In the genomic region with DNA sequence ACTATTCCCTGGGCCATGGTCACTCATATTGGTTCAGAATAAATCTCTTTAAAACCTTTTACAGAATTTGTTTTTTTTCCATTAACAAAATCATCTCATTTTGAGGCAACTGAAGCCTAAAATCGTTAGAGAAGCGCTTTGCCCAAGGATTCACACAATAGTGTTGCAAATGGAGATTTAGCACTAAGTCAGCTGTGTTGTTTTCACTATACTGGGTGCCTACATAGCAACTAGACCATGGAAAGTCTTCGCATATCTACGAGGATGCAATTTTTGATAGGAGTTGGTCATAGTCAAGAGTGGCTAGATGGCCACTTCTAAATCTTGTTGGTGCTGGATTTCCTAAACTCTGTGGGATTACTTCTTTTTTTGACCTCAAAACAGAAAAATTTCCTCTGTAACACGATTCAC, we compare ENCODE assay signal across 8 cellular contexts. TPM values are rescaled to one million over a fixed set of nuclear protein-coding genes. Genes with fewer than 3 reads are reported as not detected.
DNase-seq lines count a peak whose midpoint lies in the region; ATAC-seq and TF ChIP-seq lines count a peak whose summit lies in the region.

No MANE protein-coding gene starts in this region.

- CTCF ChIA-PET in mammary epithelial cell (lab: Charles Lee; ENCODE audit: low non-redundant PET) = interaction anchor here (0.9 kb wide), 2 partner anchors 57 to 96 kb away, joined by 3 to 6 read pairs; no protein-coding TSS in a partner anchor
- CTCF ChIA-PET in activated CD4-positive, alpha-beta T cell treated with anti-CD3 and anti-CD28 coated beads, Interleukin-2, amount 10 ng/mL, durations not matched to agents 7 days and 5 days (lab: Charles Lee) = interaction anchor here (0.6 to 1.6 kb wide), 4 partner anchors 10 to 1171 kb away, joined by 3 read pairs; no protein-coding TSS in a partner anchor

- 69% methylated on average over 5 of the region's 5 CpGs for WGBS in mammary epithelial cell (ENCODE audit: low coverage, missing lambda C conversion rate)
- 73 to 75% methylated on average over 5 of the region's 5 CpGs for WGBS in lung, 2 donors

- peaks cover 5% of the 10 kb centered on the region for H3K27me3 Mint-ChIP-seq in activated CD4-positive, alpha-beta T cell treated with anti-CD3 and anti-CD28 coated beads, Interleukin-2, amount 10 ng/mL, durations not matched to agents 7 days and 5 days

- H3K9me3 Mint-ChIP-seq in activated CD4-positive, alpha-beta T cell treated with anti-CD3 and anti-CD28 coated beads, Interleukin-2, amount 10 ng/mL, durations not matched to agents 7 days and 5 days = no peaks in the 10 kb centered on the region

- H3K27ac ChIP-seq in mammary epithelial cell (ENCODE audit: insufficient read depth, low read depth, low read length) (peak overlapping the region; percentile 78), lung (ENCODE audit: low read depth in 1 of 2, low read length in 1 of 2) (peak overlapping the region; percentile 89 to 97), vagina (peak overlapping the region; percentile 91)

- in situ Hi-C loops in mammary epithelial cell (cut with MboI; ENCODE audit: low sequenced_read_pairs in 2 of 2) = loop anchor here in 1 of 2 donors (10.0 kb wide), 1 partner anchor 63 kb away; no protein-coding TSS in a partner anchor

- H3K27ac Mint-ChIP-seq in activated CD4-positive, alpha-beta T cell treated with anti-CD3 and anti-CD28 coated beads, Interleukin-2, amount 10 ng/mL, durations not matched to agents 7 days and 5 days = no peak overlapping the region

- dilution Hi-C loops in mammary epithelial cell (cut with HindIII; ENCODE audit: low sequenced_read_pairs) = no loop called here

- peak overlapping the region; percentile 8 to 94 (median 78) for H3K4me3 ChIP-seq in mammary epithelial cell (replicated peaks in 1 of 3; ENCODE audit: insufficient read depth in 1 of 3, low read depth in 2 of 3, low read length in 3 of 3)
- peak overlapping the region; percentile 90 for H3K4me3 ChIP-seq in lung
- H3K4me3 ChIP-seq in vagina = peak overlapping the region; percentile 71 to 93

- peaks cover 8% of the 10 kb centered on the region for H3K4me1 Mint-ChIP-seq in activated CD4-positive, alpha-beta T cell treated with anti-CD3 and anti-CD28 coated beads, Interleukin-2, amount 10 ng/mL, durations not matched to agents 7 days and 5 days

- no peaks in the 10 kb centered on the region for H3K36me3 ChIP-seq in mammary epithelial cell (ENCODE audit: insufficient read depth, low read length)
- no peaks in the 10 kb centered on the region for H3K36me3 ChIP-seq in lung (ENCODE audit: control insufficient read depth in 2 of 2, insufficient read depth in 2 of 2, low read length in 2 of 2)
- H3K36me3 ChIP-seq in vagina = no peaks in the 10 kb centered on the region

- TF ChIP-seq CTCF in mammary epithelial cell (conservative IDR thresholded peaks at IDR 0.05 in 1 of 2, IDR thresholded peaks at IDR 0.05 in 1 of 2; ENCODE audit: extremely low read depth in 1 of 2, insufficient read depth in 1 of 2, low read depth in 1 of 2, low read length in 2 of 2) = no peak
- TF ChIP-seq CTCF in lung (IDR thresholded peaks at IDR 0.05; ENCODE audit: control extremely low read depth, extremely low read depth) = no peak
- TF ChIP-seq CTCF in vagina (IDR thresholded peaks at IDR 0.05) = no peak

- H3K4me3 Mint-ChIP-seq in activated CD4-positive, alpha-beta T cell treated with anti-CD3 and anti-CD28 coated beads, Interleukin-2, amount 10 ng/mL, durations not matched to agents 7 days and 5 days = no peak overlapping the region

- no peak for ATAC-seq in lung (ENCODE audit: insufficient read depth, low FRiP score)

- no peak for TF ChIP-seq POLR2A in vagina (IDR thresholded peaks at IDR 0.05)

- BruUV-seq in mammary epithelial cell (replicated peaks; lab: Mats Ljungman, UMichigan) = TSS peak; percentile 72

- H3K4me1 ChIP-seq in mammary epithelial cell (ENCODE audit: insufficient read depth, low read length) = peaks cover 15% of the 10 kb centered on the region
- H3K4me1 ChIP-seq in lung (ENCODE audit: control insufficient read depth in 2 of 2, insufficient read depth in 2 of 2, low read length in 2 of 2) = peaks cover 0 to 6% of the 10 kb centered on the region in 2 donors
- H3K4me1 ChIP-seq in vagina = peaks cover 26% of the 10 kb centered on the region

- no peaks in the 10 kb centered on the region for H4K20me1 ChIP-seq in mammary epithelial cell (ENCODE audit: insufficient read depth, low read length)

- intact Hi-C loops in mammary epithelial cell (cut with micrococcal nuclease) = loop anchor here (1.0 to 5.0 kb wide), 6 partner anchors 41 to 463 kb away; partner anchors contain the start of genes DCAF6, GPR161, MPC2 and SFT2D2
- intact Hi-C loops in vagina (cut with DNase I) = loop anchor here (5.0 kb wide), 1 partner anchor 41 kb away; the partner anchor contains the start of gene GPR161
- intact Hi-C loops in posterior vena cava (cut with DNase I) = no loop called here

- POLR2A ChIA-PET in activated CD4-positive, alpha-beta T cell treated with anti-CD3 and anti-CD28 coated beads, Interleukin-2, amount 10 ng/mL, durations not matched to agents 7 days and 5 days (lab: Charles Lee) = no interaction called here

- H3K36me3 Mint-ChIP-seq in activated CD4-positive, alpha-beta T cell treated with anti-CD3 and anti-CD28 coated beads, Interleukin-2, amount 10 ng/mL, durations not matched to agents 7 days and 5 days (ENCODE audit: low read depth) = no peaks in the 10 kb centered on the region

- peaks cover 42% of the 10 kb centered on the region for H3K79me2 ChIP-seq in mammary epithelial cell (ENCODE audit: insufficient read depth, low read length)

- H3K4me2 ChIP-seq in mammary epithelial cell (ENCODE audit: insufficient read depth, low read depth, low read length) = peak overlapping the region; percentile 71

- peak; percentile 16 for DNase-seq in NOMO-1 treated with DMSO at 0.1 percent for 48 hours (lab: John Stamatoyannopoulos, UW; ENCODE audit: unreplicated experiment)
- DNase-seq in NOMO-1 treated with dmso at 0.1 percent for 144 hours (lab: John Stamatoyannopoulos, UW; ENCODE audit: unreplicated experiment) = no peak
- no peak for DNase-seq in mammary epithelial cell
- no peak for DNase-seq in lung (ENCODE audit: low spot score)
- DNase-seq in vagina (ENCODE audit: extremely low spot score in 2 of 2) = no peak
- no peak for DNase-seq in activated CD4-positive, alpha-beta T cell treated with anti-CD3 and anti-CD28 coated beads, Interleukin-2, amount 10 ng/mL, durations not matched to agents 7 days and 5 days
- DNase-seq in posterior vena cava (ENCODE audit: low spot score) = no peak
- no peak for DNase-seq in KG1 (lab: John Stamatoyannopoulos, UW)

- H3K27me3 ChIP-seq in mammary epithelial cell (ENCODE audit: insufficient read depth, low read length) (no peaks in the 10 kb centered on the region), lung (ENCODE audit: control insufficient read depth, insufficient read depth) (no peaks in the 10 kb centered on the region), vagina (no peaks in the 10 kb centered on the region)

- H2AFZ ChIP-seq in mammary epithelial cell (ENCODE audit: low read depth, low read length) = peak overlapping the region; percentile 94

- H3K9me3 ChIP-seq in mammary epithelial cell (replicated peaks; ENCODE audit: insufficient read depth, low read length) (no peaks in the 10 kb centered on the region), lung (ENCODE audit: control insufficient read depth in 2 of 2, insufficient read depth in 1 of 2, low read length in 1 of 2) (no peaks in the 10 kb centered on the region), vagina (no peaks in the 10 kb centered on the region)

- no peak overlapping the region for H3K9ac ChIP-seq in mammary epithelial cell (ENCODE audit: insufficient read depth, low read length)

RNA-seq across cellular contexts. Expression of gene TIPRL, which starts 0.5 kb away (rescaled TPM):
- total RNA-seq in mammary epithelial cell (10 to 100 TPM; 32.5 to 46.0 TPM), lung (10 to 100 TPM; 26.4 to 38.4 TPM), vagina (20.4 TPM), posterior vena cava (10 to 100 TPM; 29.2 to 32.7 TPM)
- polyA plus RNA-seq in mammary epithelial cell (22.9 TPM), lung (10 to 100 TPM; 14.2 to 17.1 TPM)
- 5.1 TPM for polyA minus RNA-seq in mammary epithelial cell
- 10 to 100 TPM; 44.4 to 50.3 TPM for total RNA-seq in activated CD4-positive, alpha-beta T cell treated with anti-CD3 and anti-CD28 coated beads, Interleukin-2, amount 10 ng/mL, durations not matched to agents 7 days and 5 days

RNA-seq across cellular contexts. Expression of gene GPR161, which starts 41.5 kb away (rescaled TPM):
- total RNA-seq in mammary epithelial cell = 10 to 100 TPM; 15.0 to 27.1 TPM
- 17.8 TPM for polyA plus RNA-seq in mammary epithelial cell
- 60.3 TPM for polyA minus RNA-seq in mammary epithelial cell
- 10 to 100 TPM in 1 of 2 donors, 1 to 10 TPM in 1; 8.4 to 15.0 TPM for total RNA-seq in lung
- polyA plus RNA-seq in lung = 1 to 10 TPM; 2.8 to 3.0 TPM
- total RNA-seq in vagina = 15.7 TPM
- total RNA-seq in activated CD4-positive, alpha-beta T cell treated with anti-CD3 and anti-CD28 coated beads, Interleukin-2, amount 10 ng/mL, durations not matched to agents 7 days and 5 days = under 1 TPM; 0.10 to 0.17 TPM
- 10 to 100 TPM; 12.9 to 17.7 TPM for total RNA-seq in posterior vena cava

RNA-seq across cellular contexts. Expression of gene SFT2D2, which starts 47.6 kb away (rescaled TPM):
- total RNA-seq in mammary epithelial cell (10 to 100 TPM; 47.3 to 56.6 TPM), lung (10 to 100 TPM; 58.4 to 70.3 TPM), vagina (35.1 TPM), posterior vena cava (10 to 100 TPM; 55.3 to 64.6 TPM)
- polyA plus RNA-seq in mammary epithelial cell (30.7 TPM), lung (1 to 10 TPM; 5.9 to 7.6 TPM)
- polyA minus RNA-seq in mammary epithelial cell = 73.0 TPM
- total RNA-seq in activated CD4-positive, alpha-beta T cell treated with anti-CD3 and anti-CD28 coated beads, Interleukin-2, amount 10 ng/mL, durations not matched to agents 7 days and 5 days = 10 to 100 TPM; 62.2 to 68.3 TPM

Comparison
In these comparisons a context has a peak if more than half of its experiments do, and no peak if none do; other contexts are left out.
1. RNA of gene GPR161, which starts 41.5 kb away (total RNA-seq): 15.0 to 27.1 TPM in mammary epithelial cell, 12.9 to 17.7 TPM in posterior vena cava, 15.7 TPM in vagina (single experiment) and 8.4 to 15.0 TPM in lung; 0.10 to 0.17 TPM in activated CD4-positive, alpha-beta T cell treated with anti-CD3 and anti-CD28 coated beads, Interleukin-2, amount 10 ng/mL, durations not matched to agents 7 days and 5 days; every median in the first group is over 4 times any median in the second.
2. intact Hi-C loops: an anchor here in mammary epithelial cell (1.0 to 5.0 kb wide) and vagina (5.0 kb wide); none called in posterior vena cava.
3. Peak in every context shown above with its lines, with median percentiles within 50 percentile points of each other: H3K27ac ChIP-seq and H3K4me3 ChIP-seq.